Comparison of ENCODE assay signal across 8 cellular contexts in genomic region chr17:1629647-1630310, GRCh38. TPM values are rescaled to one million over a fixed set of nuclear protein-coding genes. Genes with fewer than 3 reads are reported as not detected.
DNase-seq lines count a peak whose midpoint lies in the region; TF ChIP-seq lines count a peak whose summit lies in the region.

No MANE protein-coding gene starts in this region.

- peaks cover 19% of the 10 kb centered on the region for H3K79me1 ChIP-seq in trophoblast cell (ENCODE audit: low read length)

- H3K27ac Mint-ChIP-seq in glutamatergic neuron (ENCODE audit: unreplicated experiment): peak overlapping the region; percentile 93

- H3K14ac ChIP-seq in trophoblast cell (ENCODE audit: low read length): peak overlapping the region; percentile 86

- H2BK12ac ChIP-seq in trophoblast cell (ENCODE audit: low read length): peak overlapping the region; percentile 78

- H4K12ac ChIP-seq in trophoblast cell (ENCODE audit: low read depth, low read length): peak overlapping the region; percentile 68

- H3K36me3 ChIP-seq in Peyer's patch: no peaks in the 10 kb centered on the region
- no peaks in the 10 kb centered on the region for H3K36me3 ChIP-seq in trophoblast cell (ENCODE audit: control insufficient read depth in 1 of 2, insufficient read depth in 2 of 2, low read length in 2 of 2)
- no peaks in the 10 kb centered on the region for H3K36me3 ChIP-seq in urinary bladder (ENCODE audit: insufficient read depth)

- TF ChIP-seq CTCF in Peyer's patch (IDR thresholded peaks at IDR 0.05): peak; percentile 62 to 78 (median 72)
- TF ChIP-seq CTCF in glutamatergic neuron (IDR thresholded peaks at IDR 0.05; ENCODE audit: partially characterized antibody, unreplicated experiment): peak; percentile 32

- H3K18ac ChIP-seq in trophoblast cell (ENCODE audit: low read length): peak overlapping the region; percentile 73

- peaks cover 3% of the 10 kb centered on the region for H3K79me2 ChIP-seq in trophoblast cell (ENCODE audit: control insufficient read depth, insufficient read depth, low read length, poor library complexity)

- H3K4me3 ChIP-seq in Peyer's patch (peak overlapping the region; percentile 76 to 89 (median 84)), trophoblast cell (ENCODE audit: low read depth, low read length) (peak overlapping the region; percentile 78), urinary bladder (ENCODE audit: low read depth, low read length) (peak overlapping the region; percentile 48)

- H3K9me3 Mint-ChIP-seq in glutamatergic neuron (ENCODE audit: unreplicated experiment): peaks cover 13% of the 10 kb centered on the region

- H3K27me3 ChIP-seq in Peyer's patch: no peaks in the 10 kb centered on the region
- H3K27me3 ChIP-seq in trophoblast cell (ENCODE audit: insufficient read depth, low read length): no peaks in the 10 kb centered on the region

- H3K27ac ChIP-seq in Peyer's patch: peak overlapping the region; percentile 87 to 99 (median 91)
- H3K27ac ChIP-seq in trophoblast cell (ENCODE audit: low read depth, low read length): no peak overlapping the region
- H3K27ac ChIP-seq in urinary bladder (ENCODE audit: low read depth): no peak overlapping the region

- H2AK5ac ChIP-seq in trophoblast cell (ENCODE audit: low read length): no peak overlapping the region

- peak overlapping the region; percentile 82 for H3K4me3 Mint-ChIP-seq in glutamatergic neuron (ENCODE audit: unreplicated experiment)

- peak; percentile 49 to 60 for DNase-seq in SHP77 (lab: John Stamatoyannopoulos, UW)
- DNase-seq in SHP77 treated with DMSO at 0.1 percent for 48 hours (lab: John Stamatoyannopoulos, UW): no peak
- DNase-seq in Peyer's patch: peak; percentile 85 to 91 (median 86)
- DNase-seq in activated effector memory CD4-positive, alpha-beta T cell treated with anti-CD3 and anti-CD28 coated beads, Interleukin-2, amount 50 U/mL, for 16 hours: peak; percentile 90
- DNase-seq in glutamatergic neuron: peak; percentile 59
- DNase-seq in trophoblast cell: peak; percentile 51 to 52
- no peak for DNase-seq in pons (ENCODE audit: low spot score)

- H3K4me1 ChIP-seq in Peyer's patch (peaks cover 0 to 20% (median 15%) of the 10 kb centered on the region in 4 donors), trophoblast cell (ENCODE audit: control insufficient read depth in 1 of 2, insufficient read depth in 2 of 2, low read length in 2 of 2) (peaks cover 6 to 14% of the 10 kb centered on the region in 2 experiments), urinary bladder (ENCODE audit: insufficient read depth) (no peaks in the 10 kb centered on the region)

- peak overlapping the region; percentile 54 for H3K9ac ChIP-seq in trophoblast cell (ENCODE audit: low read length)

- H3K4me2 ChIP-seq in trophoblast cell (ENCODE audit: low read length): peak overlapping the region; percentile 99

- H3K9me3 ChIP-seq in Peyer's patch (no peaks in the 10 kb centered on the region), trophoblast cell (ENCODE audit: insufficient read depth, low read depth, low read length) (no peaks in the 10 kb centered on the region)

- peaks cover 18% of the 10 kb centered on the region for H3K4me1 Mint-ChIP-seq in glutamatergic neuron (ENCODE audit: low read depth, unreplicated experiment)

- peak overlapping the region; percentile 62 for H2BK120ac ChIP-seq in trophoblast cell (ENCODE audit: insufficient read depth, low read length, poor library complexity)

- no peak for TF ChIP-seq POLR2A in Peyer's patch (IDR thresholded peaks at IDR 0.05)

- peak overlapping the region; percentile 4 for H2BK5ac ChIP-seq in trophoblast cell (ENCODE audit: low read depth, low read length, poor library complexity)

- no CpG with 5 or more reads among the region's 38 CpGs for WGBS in trophoblast cell (ENCODE audit: extremely low coverage, insufficient coverage, insufficient read length)
- WGBS in urinary bladder: 6% methylated on average over 38 of the region's 38 CpGs

- peak overlapping the region; percentile 71 for H3K23ac ChIP-seq in trophoblast cell (ENCODE audit: low read length)

- peak overlapping the region; percentile 72 for H4K91ac ChIP-seq in trophoblast cell (ENCODE audit: low read depth, low read length)

- H4K8ac ChIP-seq in trophoblast cell (ENCODE audit: low read depth, low read length): peak overlapping the region; percentile 90

- H3K27me3 Mint-ChIP-seq in glutamatergic neuron (ENCODE audit: unreplicated experiment): peaks cover 14% of the 10 kb centered on the region

- H3K4ac ChIP-seq in trophoblast cell (ENCODE audit: low read depth, low read length): peak overlapping the region; percentile 19

- peak overlapping the region; percentile 87 for H2AFZ ChIP-seq in trophoblast cell (ENCODE audit: insufficient read depth, low read length, poor library complexity)

- no peaks in the 10 kb centered on the region for H3K36me3 Mint-ChIP-seq in glutamatergic neuron (ENCODE audit: unreplicated experiment)

RNA-seq across cellular contexts. Expression of gene SLC43A2, which starts 1.1 kb away (rescaled TPM):
- 100 to 1,000 TPM in 1 of 4 donors, 10 to 100 TPM in 3; 58.6 to 103 (median 69.0) TPM for total RNA-seq in Peyer's patch
- total RNA-seq in glutamatergic neuron (ENCODE audit: unreplicated experiment): 31.3 TPM
- 96.8 and 110 TPM in 2 replicates for polyA plus RNA-seq in trophoblast cell (2013)
- total RNA-seq in urinary bladder: 6.8 TPM
- polyA plus RNA-seq in urinary bladder: 19.6 TPM

RNA-seq across cellular contexts. Expression of gene SCARF1, which starts 15.8 kb away (rescaled TPM):
- total RNA-seq in Peyer's patch (10 to 100 TPM in 3 of 4 donors, 1 to 10 TPM in 1; 9.8 to 32.2 (median 20.3) TPM), glutamatergic neuron (ENCODE audit: unreplicated experiment) (4.0 TPM), urinary bladder (10.7 TPM)
- 0.78 and 0.82 TPM in 2 replicates for polyA plus RNA-seq in trophoblast cell (2013)
- 9.3 TPM for polyA plus RNA-seq in urinary bladder

RNA-seq across cellular contexts. Expression of gene RILP, which starts 19.9 kb away (rescaled TPM):
- 100 to 1,000 TPM in 1 of 4 donors, 10 to 100 TPM in 3; 29.7 to 173 (median 92.3) TPM for total RNA-seq in Peyer's patch
- 4.2 TPM for total RNA-seq in glutamatergic neuron (ENCODE audit: unreplicated experiment)
- 6.9 and 7.3 TPM in 2 replicates for polyA plus RNA-seq in trophoblast cell (2013)
- total RNA-seq in urinary bladder: 6.5 TPM
- polyA plus RNA-seq in urinary bladder: 16.1 TPM

RNA-seq across cellular contexts. Expression of gene PRPF8, which starts 54.9 kb away (rescaled TPM):
- total RNA-seq in Peyer's patch (100 to 1,000 TPM; 138 to 390 (median 226) TPM), glutamatergic neuron (ENCODE audit: unreplicated experiment) (297 TPM), urinary bladder (107 TPM)
- 142 and 147 TPM in 2 replicates for polyA plus RNA-seq in trophoblast cell (2013)
- polyA plus RNA-seq in urinary bladder: 125 TPM

Comparison
In these comparisons a context has a peak if more than half of its experiments do, and no peak if none do; other contexts are left out.
1. DNase-seq: peak in SHP77 (2 of 2), Peyer's patch (3 of 3), activated effector memory CD4-positive, alpha-beta T cell treated with anti-CD3 and anti-CD28 coated beads, Interleukin-2, amount 50 U/mL, for 16 hours (single experiment), glutamatergic neuron (single experiment) and trophoblast cell (2 of 2); none in SHP77 treated with DMSO at 0.1 percent for 48 hours (single experiment) and pons (single experiment).
2. H3K27ac ChIP-seq: peak in Peyer's patch (4 of 4); none in trophoblast cell (single experiment) and urinary bladder (single experiment).
3. Peak in every context shown above with its lines, with median percentiles within 50 percentile points of each other: H3K4me3 ChIP-seq.